In the genomic region with DNA sequence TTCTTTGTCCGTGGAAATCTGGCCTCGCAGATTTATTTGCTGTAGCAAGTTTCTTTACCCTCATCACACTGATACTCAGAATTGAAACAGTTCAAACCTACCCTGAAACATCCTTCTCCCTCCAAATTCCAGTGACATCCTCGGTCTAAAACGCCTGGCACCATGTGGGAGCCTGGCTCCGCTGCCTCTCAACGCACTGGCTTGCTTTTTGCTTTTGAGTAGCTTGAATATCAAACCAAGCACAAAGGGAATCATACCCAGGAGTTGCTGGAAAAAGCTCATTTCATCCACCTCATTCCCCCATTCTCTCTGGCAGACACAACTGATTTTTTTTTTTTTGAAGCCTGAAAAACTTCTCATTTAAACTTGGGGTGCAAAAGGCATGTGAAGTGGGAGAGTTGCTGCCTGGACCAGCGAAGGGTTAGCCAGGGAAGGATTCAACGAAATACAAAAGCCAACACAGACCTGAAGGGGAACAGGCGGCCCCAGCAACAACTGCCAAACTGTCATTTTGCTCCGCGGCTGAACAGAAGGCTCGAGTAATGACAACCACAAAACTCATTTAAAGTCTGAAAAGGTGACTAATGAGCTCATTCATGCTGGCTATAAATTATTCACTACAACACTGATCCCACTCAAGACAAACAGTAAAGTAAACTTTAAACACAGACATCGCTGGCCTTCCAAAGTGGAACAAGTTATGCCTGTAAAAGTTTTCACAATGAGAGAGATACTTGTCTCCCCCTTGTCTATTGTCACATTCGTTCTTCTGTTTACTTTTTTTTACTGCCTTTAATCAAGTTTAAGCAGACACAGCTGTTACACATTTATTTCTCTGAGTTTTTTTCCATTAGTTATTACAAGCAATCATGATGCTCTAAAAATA, we compare ENCODE assay signal across 8 cellular contexts. TPM values are rescaled to one million over a fixed set of nuclear protein-coding genes. Genes with fewer than 3 reads are reported as not detected.
DNase-seq lines count a peak whose midpoint lies in the region; ATAC-seq and TF ChIP-seq lines count a peak whose summit lies in the region.

No MANE protein-coding gene starts in this region.

- no peak for TF ChIP-seq CTCF in activated CD8-positive, alpha-beta T cell treated with anti-CD3 and anti-CD28 coated beads for 36 hours (IDR thresholded peaks at IDR 0.05)
- no peak for TF ChIP-seq CTCF in foreskin keratinocyte (conservative IDR thresholded peaks at IDR 0.05)
- no peak for TF ChIP-seq CTCF in GM20000 (IDR thresholded peaks at IDR 0.05; ENCODE audit: extremely low read depth, missing control alignments)

- no peaks in the 10 kb centered on the region for H3K27me3 ChIP-seq in foreskin keratinocyte

- peak; percentile 54 for ATAC-seq in activated CD8-positive, alpha-beta T cell treated with anti-CD3 and anti-CD28 coated beads for 36 hours
- peak; percentile 21 for ATAC-seq in foreskin keratinocyte
- ATAC-seq in GM21390 (IDR thresholded peaks at IDR 0.05; ENCODE audit: unreplicated experiment): no peak
- no peak for ATAC-seq in HG03378 (IDR thresholded peaks at IDR 0.05; ENCODE audit: unreplicated experiment)

- intact Hi-C loops in activated CD8-positive, alpha-beta T cell treated with anti-CD3 and anti-CD28 coated beads for 36 hours (cut with micrococcal nuclease): loop anchor here (5.0 kb wide), 1 partner anchor 78 kb away; no protein-coding TSS in a partner anchor

- H3K27ac ChIP-seq in foreskin keratinocyte: peak overlapping the region; percentile 32

- peaks cover 38% of the 10 kb centered on the region for H3K4me1 ChIP-seq in foreskin keratinocyte

- DNase-seq in Daoy (ENCODE audit: low read depth): peak; percentile 65
- peak; percentile 98 for DNase-seq in NCI-H1694 treated with DMSO at 0.1 percent for 48 hours (lab: John Stamatoyannopoulos, UW)
- DNase-seq in activated CD8-positive, alpha-beta T cell treated with anti-CD3 and anti-CD28 coated beads for 36 hours: peak; percentile 84
- no peak for DNase-seq in foreskin keratinocyte
- peak; percentile 26 for DNase-seq in pons (ENCODE audit: low spot score)
- DNase-seq in GM20000 (ENCODE audit: low spot score): no peak

- H3K4me1 Mint-ChIP-seq in activated CD8-positive, alpha-beta T cell treated with anti-CD3 and anti-CD28 coated beads for 36 hours (ENCODE audit: low read depth): peaks cover 69% of the 10 kb centered on the region

- H3K36me3 Mint-ChIP-seq in activated CD8-positive, alpha-beta T cell treated with anti-CD3 and anti-CD28 coated beads for 36 hours (ENCODE audit: low read depth): peaks cover 6% of the 10 kb centered on the region

- H3K9me3 Mint-ChIP-seq in activated CD8-positive, alpha-beta T cell treated with anti-CD3 and anti-CD28 coated beads for 36 hours: no peaks in the 10 kb centered on the region

- peak overlapping the region; percentile 79 for H3K4me3 Mint-ChIP-seq in activated CD8-positive, alpha-beta T cell treated with anti-CD3 and anti-CD28 coated beads for 36 hours

- CTCF ChIA-PET in activated CD8-positive, alpha-beta T cell treated with anti-CD3 and anti-CD28 coated beads for 36 hours (lab: Charles Lee): interaction anchor here (1.0 to 2.5 kb wide), 7 partner anchors 11 to 338 kb away, joined by 3 to 7 read pairs (median 4); no protein-coding TSS in a partner anchor

- H3K27me3 Mint-ChIP-seq in activated CD8-positive, alpha-beta T cell treated with anti-CD3 and anti-CD28 coated beads for 36 hours: no peaks in the 10 kb centered on the region

- POLR2A ChIA-PET in activated CD8-positive, alpha-beta T cell treated with anti-CD3 and anti-CD28 coated beads for 36 hours (lab: Charles Lee): interaction anchor here (0.9 to 3.5 kb wide), 10 partner anchors 9 to 292 kb away, joined by 3 to 24 read pairs (median 4); no protein-coding TSS in a partner anchor

- peak overlapping the region; percentile 100 for H3K27ac Mint-ChIP-seq in activated CD8-positive, alpha-beta T cell treated with anti-CD3 and anti-CD28 coated beads for 36 hours

RNA-seq across cellular contexts. Expression of a gene that starts 12.4 kb away (rescaled TPM):
- 17.7 and 34.4 TPM in 2 replicates for total RNA-seq in Daoy (2014; rRNA removed; shearing (Covaris generic))
- 10 to 100 TPM; 83.4 to 85.0 TPM for total RNA-seq in activated CD8-positive, alpha-beta T cell treated with anti-CD3 and anti-CD28 coated beads for 36 hours
- 14.5 and 20.1 TPM in 2 replicates for total RNA-seq in foreskin keratinocyte
- 3.1 TPM in 2 replicates for polyA plus RNA-seq in foreskin keratinocyte

Comparison
In these comparisons a context has a peak if more than half of its experiments do, and no peak if none do; other contexts are left out.
1. DNase-seq: peak in Daoy (single experiment), NCI-H1694 treated with DMSO at 0.1 percent for 48 hours (single experiment), activated CD8-positive, alpha-beta T cell treated with anti-CD3 and anti-CD28 coated beads for 36 hours (single experiment) and pons (single experiment); none in foreskin keratinocyte (0 of 2) and GM20000 (single experiment).
2. ATAC-seq: peak in activated CD8-positive, alpha-beta T cell treated with anti-CD3 and anti-CD28 coated beads for 36 hours (single experiment) and foreskin keratinocyte (single experiment); none in GM21390 (single experiment) and HG03378 (single experiment).